In genomic region chr22:19759459-19759993, GRCh38 we compare ENCODE assay signal across 11 cellular contexts. TPM values are rescaled to one million over a fixed set of nuclear protein-coding genes. Genes with fewer than 3 reads are reported as not detected.
DNase-seq lines count a peak whose midpoint lies in the region; ATAC-seq, FAIRE-seq and TF ChIP-seq lines count a peak whose summit lies in the region.
"Had no signal": no experiment of that assay in that cellular context is flagged by ENCODE, and none has a peak within 500 bp of the region (broad histone marks: within the 10 kb centered on the region; RNA-seq: fewer than 3 reads in every experiment).

No MANE protein-coding gene starts in this region.

- H3K27ac ChIP-seq in PC-3 (ENCODE audit: low read length), result no peak overlapping the region
- H3K27ac ChIP-seq: epithelial cell of prostate had no signal

- no peak for DNase-seq in activated CD4-positive, alpha-beta T cell treated with anti-CD3 and anti-CD28 coated beads, Interleukin-2, amount 10 ng/mL, durations not matched to agents 24 days and 14 days
- no peak for DNase-seq in activated CD4-positive, alpha-beta T cell treated with anti-CD3 and anti-CD28 coated beads for 1 hour
- DNase-seq in PC-3 (no peak), epithelial cell of esophagus (ENCODE audit: low read depth) (peak; percentile 43), skeletal muscle cell (ENCODE audit: low read depth) (no peak), NCI-H510A treated with DMSO at 0.1 percent for 48 hours (lab: John Stamatoyannopoulos, UW) (no peak), frontal cortex (ENCODE audit: low spot score in 2 of 2) (no peak), HUDEP-2 (lab: John Stamatoyannopoulos, UW; ENCODE audit: unreplicated experiment in 76 of 76) (no peak)

- CTCF ChIA-PET in PC-3 (lab: Charles Lee), result interaction anchor here (0.5 kb wide), 1 partner anchor 30 kb away, joined by 3 read pairs; no protein-coding TSS in a partner anchor

- no peak for FAIRE-seq in frontal cortex (lab: Jason Lieb, UNC)

- no peaks in the 10 kb centered on the region for H3K9me3 Mint-ChIP-seq in activated CD4-positive, alpha-beta T cell treated with anti-CD3 and anti-CD28 coated beads, Interleukin-2, amount 10 ng/mL, durations not matched to agents 24 days and 14 days

- H3K4me3 ChIP-seq in PC-3 (ENCODE audit: low read length) (peak overlapping the region; percentile 62; the same call in 1 of the 2 replicates), epithelial cell of esophagus (ENCODE audit: low read length) (peak overlapping the region; percentile 42), skeletal muscle cell (ENCODE audit: low read depth, low read length) (peak overlapping the region; percentile 22)

- no peak for TF ChIP-seq CTCF in PC-3 (conservative IDR thresholded peaks at IDR 0.05; ENCODE audit: low read depth, low read length)
- TF ChIP-seq CTCF in epithelial cell of esophagus (IDR thresholded peaks at IDR 0.05; ENCODE audit: insufficient read depth, low read depth, low read length, missing control alignments), result no peak

- no peak for ATAC-seq in PC-3
- ATAC-seq: left lobe of liver, sciatic nerve had no signal

- no TSS peak for BruUV-seq in PC-3 (replicated peaks; lab: Mats Ljungman, UMichigan)

- intact Hi-C loops in activated CD4-positive, alpha-beta T cell treated with anti-CD3 and anti-CD28 coated beads, Interleukin-2, amount 10 ng/mL, durations not matched to agents 24 days and 14 days (cut with micrococcal nuclease), result loop anchor here (1.0 kb wide), 1 partner anchor 8 kb away; no protein-coding TSS in a partner anchor
- intact Hi-C loops in PC-3 (cut with micrococcal nuclease), result no loop called here

- no peaks in the 10 kb centered on the region for H4K20me1 ChIP-seq in PC-3 (ENCODE audit: low read length)

- H3F3A ChIP-seq in PC-3 (ENCODE audit: low read length, unreplicated experiment), result no peaks in the 10 kb centered on the region

- H2AFZ ChIP-seq in PC-3 (ENCODE audit: low read length), result no peak overlapping the region

- no peaks in the 10 kb centered on the region for H3K27me3 ChIP-seq in PC-3 (ENCODE audit: low read length)

- H3K9ac ChIP-seq in PC-3 (ENCODE audit: low read length), result no peak overlapping the region; the same call in 1 of the 2 replicates

- H3K4me1 Mint-ChIP-seq in activated CD4-positive, alpha-beta T cell treated with anti-CD3 and anti-CD28 coated beads, Interleukin-2, amount 10 ng/mL, durations not matched to agents 24 days and 14 days, result peaks cover 22% of the 10 kb centered on the region

- H3K36me3 Mint-ChIP-seq in activated CD4-positive, alpha-beta T cell treated with anti-CD3 and anti-CD28 coated beads, Interleukin-2, amount 10 ng/mL, durations not matched to agents 24 days and 14 days (ENCODE audit: low read depth), result no peaks in the 10 kb centered on the region

- peaks cover 32% of the 10 kb centered on the region for H3K79me2 ChIP-seq in PC-3 (ENCODE audit: low read length)

- no peaks in the 10 kb centered on the region for H3K9me3 ChIP-seq in PC-3 (ENCODE audit: low read length)

- peaks cover 7% of the 10 kb centered on the region; the same call in 1 of the 2 replicates for H3K4me1 ChIP-seq in PC-3 (ENCODE audit: insufficient read depth, low read length)

- peak overlapping the region; percentile 72 for H3K4me3 Mint-ChIP-seq in activated CD4-positive, alpha-beta T cell treated with anti-CD3 and anti-CD28 coated beads, Interleukin-2, amount 10 ng/mL, durations not matched to agents 24 days and 14 days

- POLR2A ChIA-PET in PC-3 (lab: Charles Lee; ENCODE audit: unreplicated experiment), result no interaction called here

- H3K27ac Mint-ChIP-seq in activated CD4-positive, alpha-beta T cell treated with anti-CD3 and anti-CD28 coated beads, Interleukin-2, amount 10 ng/mL, durations not matched to agents 24 days and 14 days, result peak overlapping the region; percentile 67

- no peaks in the 10 kb centered on the region for H3K36me3 ChIP-seq in PC-3 (ENCODE audit: low read depth, low read length)

- no peaks in the 10 kb centered on the region for H3K9me2 ChIP-seq in PC-3 (replicated peaks; ENCODE audit: low read length)

- H3K4me2 ChIP-seq in PC-3 (ENCODE audit: low read length), result peak overlapping the region; percentile 76

- peaks cover 65% of the 10 kb centered on the region for H3K27me3 Mint-ChIP-seq in activated CD4-positive, alpha-beta T cell treated with anti-CD3 and anti-CD28 coated beads, Interleukin-2, amount 10 ng/mL, durations not matched to agents 24 days and 14 days

RNA-seq across cellular contexts. Expression of gene TBX1, which starts 1.1 kb away (rescaled TPM):
- total RNA-seq in activated CD4-positive, alpha-beta T cell treated with anti-CD3 and anti-CD28 coated beads, Interleukin-2, amount 10 ng/mL, durations not matched to agents 24 days and 14 days, result 0.09 TPM in 1 of 2 replicates, not detected in the other
- total RNA-seq in PC-3 (2014; rRNA removed) (15.9 and 18.6 TPM in 2 replicates), frontal cortex (not detected)

RNA-seq across cellular contexts. Expression of gene GP1BB, which starts 36.2 kb away (rescaled TPM):
- not detected in 2 replicates for total RNA-seq in activated CD4-positive, alpha-beta T cell treated with anti-CD3 and anti-CD28 coated beads, Interleukin-2, amount 10 ng/mL, durations not matched to agents 24 days and 14 days
- total RNA-seq in PC-3 (2014; rRNA removed) (0.80 and 5.9 TPM in 2 replicates), frontal cortex (24.1 TPM)

RNA-seq across cellular contexts. Expression of gene SEPTIN5, which starts 45.2 kb away (rescaled TPM):
- total RNA-seq in activated CD4-positive, alpha-beta T cell treated with anti-CD3 and anti-CD28 coated beads, Interleukin-2, amount 10 ng/mL, durations not matched to agents 24 days and 14 days, result 0.44 and 1.4 TPM in 2 replicates
- total RNA-seq in PC-3 (2014; rRNA removed), result 26.3 and 27.5 TPM in 2 replicates
- 132 TPM for total RNA-seq in frontal cortex

Comparison
In these comparisons a context has a peak if more than half of its experiments do, and no peak if none do; other contexts are left out.
1. RNA of gene TBX1, which starts 1.1 kb away (total RNA-seq): 15.9 to 18.6 TPM in PC-3; 0.09 TPM in activated CD4-positive, alpha-beta T cell treated with anti-CD3 and anti-CD28 coated beads, Interleukin-2, amount 10 ng/mL, durations not matched to agents 24 days and 14 days and not detected in frontal cortex (single experiment); every median in the first group is over 10 times any median in the second.
2. RNA of gene SEPTIN5, which starts 45.2 kb away (total RNA-seq): 132 TPM in frontal cortex (single experiment) and 26.3 to 27.5 TPM in PC-3; 0.44 to 1.4 TPM in activated CD4-positive, alpha-beta T cell treated with anti-CD3 and anti-CD28 coated beads, Interleukin-2, amount 10 ng/mL, durations not matched to agents 24 days and 14 days; every median in the first group is over 10 times any median in the second.
3. Peak in every context shown above with its lines, with median percentiles within 50 percentile points of each other: H3K4me3 ChIP-seq.